8 cellular contexts compared by ENCODE assay signal in the genomic region with DNA sequence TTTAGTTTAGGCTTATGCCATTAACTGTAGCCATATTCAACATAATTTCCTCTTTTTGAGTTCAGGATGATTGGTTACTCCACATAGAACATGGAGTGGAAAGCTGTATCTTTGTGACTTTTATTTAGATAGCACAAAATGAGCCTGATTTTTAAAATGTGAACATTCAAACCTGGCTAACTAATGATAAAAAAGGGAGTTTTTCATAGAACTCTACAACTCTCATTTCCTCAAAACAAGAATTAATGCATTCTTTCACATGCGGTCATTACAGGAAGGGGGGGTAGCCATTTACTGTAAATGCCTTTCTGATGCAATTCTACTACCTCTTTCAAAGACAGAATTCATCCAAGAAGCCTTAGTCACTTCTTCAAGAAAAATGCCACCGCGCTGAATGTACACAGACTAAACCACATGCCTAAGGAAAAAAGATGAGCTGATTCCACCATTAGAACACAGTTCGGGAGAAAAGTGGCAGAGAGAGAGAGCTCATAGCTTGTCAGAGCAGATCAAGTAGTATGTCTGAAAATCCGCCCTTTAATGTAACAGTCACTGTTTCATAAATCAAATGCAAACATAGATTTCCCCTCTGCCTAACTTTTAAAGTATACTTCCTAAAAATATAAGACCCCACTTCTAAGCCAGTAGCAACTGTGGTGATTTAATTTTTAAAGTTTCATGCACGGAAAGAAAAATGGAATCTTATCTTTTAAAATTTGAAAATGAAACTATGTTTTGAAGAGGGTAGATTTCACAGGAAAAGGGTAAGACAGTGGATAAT.
DNase-seq lines count a peak whose midpoint lies in the region; ATAC-seq and TF ChIP-seq lines count a peak whose summit lies in the region.

No MANE protein-coding gene starts in this region.

- TF ChIP-seq EP300 in sigmoid colon (IDR thresholded peaks at IDR 0.05): no peak

- no peaks in the 10 kb centered on the region for H3K9me3 ChIP-seq in sigmoid colon

- no peaks in the 10 kb centered on the region for H3K9me3 Mint-ChIP-seq in T-cell

- DNase-seq in T-cell (peak in 25 of 34 experiments; percentile 20 to 70 (median 55)), erythroblast (lab: John Stamatoyannopoulos, UW) (peak; percentile 15 to 42), sigmoid colon (no peak)

- CTCF ChIA-PET in T-cell (lab: Charles Lee): interaction anchor here (0.5 to 3.0 kb wide), 23 partner anchors 8 to 479 kb away, joined by 3 to 27 read pairs (median 4); no protein-coding TSS in a partner anchor

- peak overlapping the region; percentile 79 to 90 (median 87) for H3K4me3 Mint-ChIP-seq in T-cell

- no peaks in the 10 kb centered on the region for H3K27me3 ChIP-seq in sigmoid colon

- no peaks in the 10 kb centered on the region for H3K27me3 Mint-ChIP-seq in T-cell

- ATAC-seq in HG03159 (IDR thresholded peaks at IDR 0.05; ENCODE audit: unreplicated experiment): peak; percentile 35
- peak; percentile 16 to 40 (median 25) for ATAC-seq in T-cell (replicated peaks in 1 of 4)
- no peak for ATAC-seq in GM21619 (IDR thresholded peaks at IDR 0.05; ENCODE audit: unreplicated experiment)
- no peak for ATAC-seq in GM21390 (IDR thresholded peaks at IDR 0.05; ENCODE audit: unreplicated experiment)
- no peak for ATAC-seq in HG02571 (IDR thresholded peaks at IDR 0.05; ENCODE audit: unreplicated experiment)

- peaks cover 0 to 31% (median 2%) of the 10 kb centered on the region in 4 donors for H3K36me3 ChIP-seq in sigmoid colon

- POLR2A ChIA-PET in T-cell (lab: Charles Lee): interaction anchor here (0.6 to 7.8 kb wide), 14 partner anchors 11 to 51 kb away, joined by 3 to 92 read pairs (median 4); no protein-coding TSS in a partner anchor

- H3K27ac ChIP-seq in sigmoid colon: peak overlapping the region in 3 of 4 donors; percentile 6 to 21 (median 17)

- H3K4me3 ChIP-seq in GM12875 (ENCODE audit: low read depth, low read length): peak overlapping the region; percentile 73
- no peak overlapping the region for H3K4me3 ChIP-seq in sigmoid colon

- H3K36me3 Mint-ChIP-seq in T-cell: peaks cover 24% of the 10 kb centered on the region

- TF ChIP-seq CTCF in GM12875 (IDR thresholded peaks at IDR 0.05; ENCODE audit: borderline replicate concordance, insufficient read depth, low read depth, low read length) (no peak), sigmoid colon (IDR thresholded peaks at IDR 0.05) (no peak)

- peaks cover 40 to 83% (median 80%) of the 10 kb centered on the region in 3 donors for H3K4me1 Mint-ChIP-seq in T-cell

- 53 to 78% methylated on average over 6 of the region's 6 CpGs for WGBS in sigmoid colon, 2 donors

- intact Hi-C loops in sigmoid colon (cut with DNase I): no loop called here

- no peak for TF ChIP-seq POLR2A in erythroblast (IDR thresholded peaks at IDR 0.05; ENCODE audit: low read length)
- no peak for TF ChIP-seq POLR2A in sigmoid colon (IDR thresholded peaks at IDR 0.05)

- H3K4me1 ChIP-seq in sigmoid colon: peaks cover 0 to 59% (median 36%) of the 10 kb centered on the region in 4 donors

- H3K27ac Mint-ChIP-seq in T-cell: peak overlapping the region; percentile 96

Comparison
In these comparisons a context has a peak if more than half of its experiments do, and no peak if none do; other contexts are left out.
1. ATAC-seq: peak in HG03159 (single experiment) and T-cell (4 of 4); none in GM21619 (single experiment), GM21390 (single experiment) and HG02571 (single experiment).